ENCODE assay signal across 5 cellular contexts in genomic region chr6:162640756-162641155, GRCh38.
"Had no signal": no experiment of that assay in that cellular context is flagged by ENCODE, and none has a peak within 500 bp of the region (broad histone marks: within the 10 kb centered on the region; RNA-seq: fewer than 3 reads in every experiment).

No MANE protein-coding gene starts in this region.

- ATAC-seq: HepG2, K562 had no signal

- H3K27ac ChIP-seq: HL-60 had no signal

- DNase-seq: IMR-90, KBM-7 had no signal

- H3K4me3 ChIP-seq: K562 had no signal
